Comparison of ENCODE assay signal across 10 cellular contexts in the genomic region with DNA sequence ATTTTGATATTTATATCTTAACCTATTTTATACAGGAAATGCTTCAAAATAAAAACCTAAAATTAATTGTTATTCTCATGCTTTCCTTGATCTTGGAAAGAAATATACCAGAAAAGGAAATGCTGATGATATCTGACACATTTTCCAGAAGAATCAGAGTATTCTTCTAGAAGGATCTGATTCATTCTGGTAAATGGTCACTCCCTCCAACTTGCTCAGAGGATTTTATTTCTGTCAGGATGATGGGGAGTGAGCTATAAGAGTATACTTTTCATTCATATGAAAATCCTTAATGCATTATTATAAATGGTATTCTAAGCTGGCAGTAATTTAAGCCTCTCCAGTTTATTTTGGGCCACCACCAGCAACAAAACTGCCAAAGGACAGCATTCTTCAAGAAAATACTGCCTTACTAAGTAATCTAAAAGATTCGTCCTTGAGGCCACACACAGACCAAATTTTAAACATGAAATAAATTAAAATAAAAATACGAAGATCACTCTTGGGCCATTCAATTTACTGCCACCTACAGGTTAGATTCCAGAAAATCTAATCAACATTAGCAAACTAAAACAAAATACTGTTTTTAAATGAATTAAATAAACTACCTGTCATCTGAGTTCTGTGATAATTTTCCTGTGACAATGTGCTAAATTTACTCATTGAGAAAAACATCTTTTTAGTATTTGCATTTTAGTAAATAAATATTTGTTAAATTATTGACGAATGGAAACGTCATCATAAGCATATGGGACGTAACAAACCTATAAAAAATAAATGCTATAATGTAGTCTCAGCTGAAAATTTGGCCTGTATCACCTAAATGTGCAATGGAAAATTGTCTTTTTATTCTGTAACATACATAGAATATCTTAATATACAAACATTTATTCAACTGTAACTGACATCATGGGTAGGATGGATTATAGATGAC.
A peak's percentile ranks its signal among the peaks of the same experiment; 100 is the strongest.
DNase-seq lines count a peak whose midpoint lies in the region; ATAC-seq, FAIRE-seq and TF ChIP-seq lines count a peak whose summit lies in the region.
"Had no signal": no experiment of that assay in that cellular context is flagged by ENCODE, and none has a peak within 500 bp of the region (broad histone marks: within the 10 kb centered on the region; RNA-seq: fewer than 3 reads in every experiment).

No MANE protein-coding gene starts in this region.

- no peaks in the 10 kb centered on the region for H3K4me1 Mint-ChIP-seq in CD8-positive, alpha-beta T cell (ENCODE audit: low read depth)
- H3K4me1 Mint-ChIP-seq: natural killer cell had no signal

- H3K36me3 ChIP-seq in GM06990 (ENCODE audit: control insufficient read depth, insufficient read depth, low read length) = no peaks in the 10 kb centered on the region
- H3K36me3 ChIP-seq in PC-3 (ENCODE audit: low read depth, low read length) = no peaks in the 10 kb centered on the region
- peaks cover 0 to 3% of the 10 kb centered on the region in 2 experiments for H3K36me3 ChIP-seq in endothelial cell of umbilical vein (ENCODE audit: control insufficient read depth in 2 of 2, extremely low read depth in 1 of 2, insufficient read depth in 2 of 2, low read length in 2 of 2)
- no peaks in the 10 kb centered on the region for H3K36me3 ChIP-seq in CD8-positive, alpha-beta T cell (ENCODE audit: insufficient read depth, low read length)

- no peak overlapping the region for H3K9ac ChIP-seq in PC-3 (ENCODE audit: low read length)
- no peak overlapping the region for H3K9ac ChIP-seq in endothelial cell of umbilical vein (replicated peaks; ENCODE audit: extremely low read depth, insufficient read depth, low read length)

- FAIRE-seq in endothelial cell of umbilical vein (lab: Jason Lieb, UNC) (no peak), urothelium cell line (lab: Jason Lieb, UNC) (no peak)

- no peaks in the 10 kb centered on the region for H3K36me3 Mint-ChIP-seq in CD8-positive, alpha-beta T cell
- H3K36me3 Mint-ChIP-seq: natural killer cell had no signal

- ATAC-seq in PC-3 (peak; percentile 65), HG02798 (IDR thresholded peaks at IDR 0.05; ENCODE audit: poor library complexity, unreplicated experiment) (no peak)
- ATAC-seq in CD8-positive, alpha-beta T cell = no peak
- ATAC-seq: natural killer cell had no signal

- H3K27me3 Mint-ChIP-seq in CD8-positive, alpha-beta T cell (ENCODE audit: low read depth) = no peaks in the 10 kb centered on the region

- no peak overlapping the region for H3K4me3 ChIP-seq in GM06990 (replicated peaks; ENCODE audit: low read depth, low read length)
- no peak overlapping the region for H3K4me3 ChIP-seq in PC-3 (ENCODE audit: low read length)
- no peak overlapping the region for H3K4me3 ChIP-seq in endothelial cell of umbilical vein (replicated peaks in 1 of 3; ENCODE audit: insufficient read depth in 1 of 3, low read depth in 1 of 3, low read length in 3 of 3)
- H3K4me3 ChIP-seq in CD8-positive, alpha-beta T cell (ENCODE audit: low read depth, low read length) = no peak overlapping the region

- H3K4me1 ChIP-seq in PC-3 (ENCODE audit: insufficient read depth, low read length) (peaks cover 16% of the 10 kb centered on the region), endothelial cell of umbilical vein (ENCODE audit: control insufficient read depth, extremely low read depth, insufficient read depth, low read length) (peaks cover 13% of the 10 kb centered on the region)
- no peaks in the 10 kb centered on the region for H3K4me1 ChIP-seq in CD8-positive, alpha-beta T cell (ENCODE audit: insufficient read depth, low read length)

- no peak overlapping the region for H3K27ac ChIP-seq in PC-3 (ENCODE audit: low read length)
- H3K27ac ChIP-seq in endothelial cell of umbilical vein (ENCODE audit: insufficient read depth, low read depth, low read length) = no peak overlapping the region
- no peak overlapping the region for H3K27ac ChIP-seq in CD8-positive, alpha-beta T cell (ENCODE audit: low read depth, low read length)

- no peaks in the 10 kb centered on the region for H4K20me1 ChIP-seq in PC-3 (ENCODE audit: low read length)
- H4K20me1 ChIP-seq in endothelial cell of umbilical vein (replicated peaks; ENCODE audit: control insufficient read depth, extremely low read depth, insufficient read depth, low read length) = no peaks in the 10 kb centered on the region

- TF ChIP-seq CTCF in GM06990 (IDR thresholded peaks at IDR 0.05; ENCODE audit: insufficient read depth, low read length, poor library complexity, severe bottlenecking) (peak; percentile 32), PC-3 (conservative IDR thresholded peaks at IDR 0.05; ENCODE audit: low read depth, low read length) (peak; percentile 68), endothelial cell of umbilical vein (IDR thresholded peaks at IDR 0.05; ENCODE audit: extremely low read depth in 1 of 2, insufficient read depth in 1 of 2, low read depth in 1 of 2, low read length in 2 of 2) (peak; percentile 23 to 31)
- no peak for TF ChIP-seq CTCF in CD8-positive, alpha-beta T cell (IDR thresholded peaks at IDR 0.05)

- H3K79me2 ChIP-seq in PC-3 (ENCODE audit: low read length) = no peaks in the 10 kb centered on the region
- no peaks in the 10 kb centered on the region for H3K79me2 ChIP-seq in endothelial cell of umbilical vein (ENCODE audit: control insufficient read depth, insufficient read depth, low read length)

- no peaks in the 10 kb centered on the region for H3K9me3 Mint-ChIP-seq in CD8-positive, alpha-beta T cell
- H3K9me3 Mint-ChIP-seq: T-helper 2 cell treated with Interferon-gamma antibody and Interleukin-4, amounts not matched to agents 5 μg/mL and 100 μg/mL, for 36 hours had no signal

- no peaks in the 10 kb centered on the region for H3K9me1 ChIP-seq in endothelial cell of umbilical vein (replicated peaks; ENCODE audit: control insufficient read depth, extremely low read depth, insufficient read depth, low read length)

- POLR2A ChIA-PET in PC-3 (lab: Charles Lee; ENCODE audit: unreplicated experiment) = no interaction called here
- POLR2A ChIA-PET in endothelial cell of umbilical vein (lab: Charles Lee) = no interaction called here
- POLR2A ChIA-PET in CD8-positive, alpha-beta T cell (lab: Charles Lee) = no interaction called here

- 0 out of 2 replicates have a peak overlapping the region, but pooled peaks have one; percentile 2 for H2AFZ ChIP-seq in PC-3 (ENCODE audit: low read length)
- H2AFZ ChIP-seq in endothelial cell of umbilical vein (ENCODE audit: low read depth, low read length) = peak overlapping the region; percentile 40

- H3K4me3 Mint-ChIP-seq in CD8-positive, alpha-beta T cell = no peak overlapping the region
- H3K4me3 Mint-ChIP-seq: natural killer cell; T-helper 2 cell treated with Interferon-gamma antibody and Interleukin-4, amounts not matched to agents 5 μg/mL and 100 μg/mL, for 36 hours had no signal

- CTCF ChIA-PET in PC-3 (lab: Charles Lee) = interaction anchor here (0.6 to 1.1 kb wide), 2 partner anchors 196 to 249 kb away, joined by 3 read pairs; no protein-coding TSS in a partner anchor
- CTCF ChIA-PET in endothelial cell of umbilical vein (lab: Charles Lee) = interaction anchor here (0.7 to 2.0 kb wide), 22 partner anchors 9 to 689 kb away, joined by 3 to 9 read pairs (median 4); partner anchors contain the start of gene ITGB8
- CTCF ChIA-PET in CD8-positive, alpha-beta T cell (lab: Charles Lee) = no interaction called here

- TF ChIP-seq POLR2A in endothelial cell of umbilical vein (IDR thresholded peaks at IDR 0.05; ENCODE audit: low read depth, low read length) = no peak

- DNase-seq in GM06990 (ENCODE audit: extremely low read depth, insufficient read length) = no peak
- DNase-seq in PC-3 = peak; percentile 36
- DNase-seq in endothelial cell of umbilical vein (ENCODE audit: low read depth, low spot score) = peak; percentile 55
- DNase-seq in renal cortical epithelial cell (ENCODE audit: low read depth) = peak; percentile 35
- DNase-seq in urothelium cell line (ENCODE audit: low spot score) = no peak
- DNase-seq in CD8-positive, alpha-beta T cell = no peak
- DNase-seq in NCI-H69 (lab: John Stamatoyannopoulos, UW) = no peak
- DNase-seq: natural killer cell had no signal

- intact Hi-C loops in PC-3 (cut with micrococcal nuclease) = loop anchor here (1.0 to 5.0 kb wide), 3 partner anchors 9 to 205 kb away; no protein-coding TSS in a partner anchor
- intact Hi-C loops in endothelial cell of umbilical vein (cut with micrococcal nuclease) = loop anchor here (2.0 to 10.0 kb wide), 5 partner anchors 50 to 656 kb away; no protein-coding TSS in a partner anchor
- intact Hi-C loops in CD8-positive, alpha-beta T cell (cut with DNase I, micrococcal nuclease) = no loop called here

- no TSS peak for BruUV-seq in PC-3 (replicated peaks; lab: Mats Ljungman, UMichigan)
- no TSS peak for BruUV-seq in endothelial cell of umbilical vein (replicated peaks; lab: Mats Ljungman, UMichigan)

- dilution Hi-C loops in endothelial cell of umbilical vein (cut with MboI; ENCODE audit: extremely low pct_ligation_motif_present, low sequenced_read_pairs) = no loop called here

- no peak overlapping the region for H3K4me2 ChIP-seq in PC-3 (ENCODE audit: low read length)
- no peak overlapping the region for H3K4me2 ChIP-seq in endothelial cell of umbilical vein (ENCODE audit: insufficient read depth, low read length)

- no peaks in the 10 kb centered on the region for H3K9me3 ChIP-seq in PC-3 (ENCODE audit: low read length)
- no peaks in the 10 kb centered on the region for H3K9me3 ChIP-seq in endothelial cell of umbilical vein (replicated peaks; ENCODE audit: control insufficient read depth, insufficient read depth, low read length)
- no peaks in the 10 kb centered on the region for H3K9me3 ChIP-seq in CD8-positive, alpha-beta T cell (ENCODE audit: low read length)

- no peaks in the 10 kb centered on the region for H3F3A ChIP-seq in PC-3 (ENCODE audit: low read length, unreplicated experiment)

- no peaks in the 10 kb centered on the region for H3K27me3 ChIP-seq in GM06990 (replicated peaks; ENCODE audit: control insufficient read depth, insufficient read depth, low read length)
- H3K27me3 ChIP-seq in PC-3 (ENCODE audit: low read length) = no peaks in the 10 kb centered on the region
- H3K27me3 ChIP-seq in endothelial cell of umbilical vein (ENCODE audit: control insufficient read depth in 2 of 2, insufficient read depth in 2 of 2, low read length in 2 of 2) = no peaks in the 10 kb centered on the region
- H3K27me3 ChIP-seq in CD8-positive, alpha-beta T cell (ENCODE audit: insufficient read depth, low read length) = no peaks in the 10 kb centered on the region

- H3K27ac Mint-ChIP-seq in CD8-positive, alpha-beta T cell = no peak overlapping the region
- H3K27ac Mint-ChIP-seq: natural killer cell; T-helper 2 cell treated with Interferon-gamma antibody and Interleukin-4, amounts not matched to agents 5 μg/mL and 100 μg/mL, for 36 hours had no signal

- no peaks in the 10 kb centered on the region for H3K9me2 ChIP-seq in PC-3 (replicated peaks; ENCODE audit: low read length)

TF ChIP-seq in endothelial cell of umbilical vein, 7 proteins besides CTCF, POLR2A, EP300 and RAD21:
- no peak for TF ChIP-seq EZH2 (IDR thresholded peaks at IDR 0.05; ENCODE audit: borderline replicate concordance, low read depth, low read length, severe bottlenecking)
- no peak for TF ChIP-seq GATA2 (IDR thresholded peaks at IDR 0.05; ENCODE audit: insufficient read depth, insufficient read length, low read depth, low read length)
- TF ChIP-seq MYC (IDR thresholded peaks at IDR 0.05; ENCODE audit: low read depth, low read length) = no peak

Comparison
In these comparisons a context has a peak if more than half of its experiments do, and no peak if none do; other contexts are left out.
1. DNase-seq: peak in PC-3 (single experiment), endothelial cell of umbilical vein (single experiment) and renal cortical epithelial cell (single experiment); none in GM06990 (single experiment), urothelium cell line (single experiment), CD8-positive, alpha-beta T cell (0 of 7) and NCI-H69 (single experiment).
2. intact Hi-C loops: an anchor here in PC-3 (1.0 to 5.0 kb wide) and endothelial cell of umbilical vein (2.0 to 10.0 kb wide); none called in CD8-positive, alpha-beta T cell.